Comparison of ENCODE assay signal across 14 cellular contexts in the genomic region with DNA sequence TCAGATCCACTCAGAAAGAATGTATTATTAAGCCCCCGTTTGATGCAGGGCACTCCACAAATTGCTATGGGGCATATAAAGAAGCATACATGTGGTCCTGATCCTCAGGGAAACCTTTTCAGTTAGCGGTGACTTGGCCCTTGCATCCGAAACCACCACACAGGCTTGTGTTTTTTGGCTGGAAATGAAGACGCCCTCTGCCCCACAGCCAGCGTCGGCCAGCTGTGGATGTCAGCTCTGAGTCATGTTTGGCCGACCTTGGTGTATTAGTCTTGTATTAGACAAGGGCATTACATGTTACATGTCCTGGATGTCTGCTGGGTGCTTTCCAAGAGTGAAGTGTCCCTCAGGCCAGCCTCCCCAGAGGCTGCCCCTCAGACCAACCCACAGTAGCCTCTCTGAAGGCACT.
DNase-seq lines count a peak whose midpoint lies in the region; ATAC-seq and TF ChIP-seq lines count a peak whose summit lies in the region.
"Had no signal": no experiment of that assay in that cellular context is flagged by ENCODE, and none has a peak within 500 bp of the region (broad histone marks: within the 10 kb centered on the region; RNA-seq: fewer than 3 reads in every experiment).

No MANE protein-coding gene starts in this region.

- H3K14ac ChIP-seq in neuronal stem cell (ENCODE audit: low read length) = no peak overlapping the region

- H2AFZ ChIP-seq in neuronal stem cell (ENCODE audit: low read length) = no peak overlapping the region
- H2AFZ ChIP-seq: PC-9 had no signal

- no peak overlapping the region for H2AK5ac ChIP-seq in neuronal stem cell (ENCODE audit: low read depth, low read length)

- H2BK15ac ChIP-seq in neuronal stem cell (ENCODE audit: low read length) = no peak overlapping the region

- H3K4ac ChIP-seq in neuronal stem cell (ENCODE audit: low read length) = no peak overlapping the region

- peaks cover 4% of the 10 kb centered on the region for H3K4me1 ChIP-seq in SJCRH30
- H3K4me1 ChIP-seq in neuronal stem cell (ENCODE audit: control insufficient read depth in 2 of 2, insufficient read depth in 1 of 2, low read depth in 1 of 2, low read length in 2 of 2) = peaks cover 0 to 2% of the 10 kb centered on the region in 2 donors

- no peak overlapping the region for H2BK5ac ChIP-seq in neuronal stem cell (ENCODE audit: low read length)

- H3K18ac ChIP-seq in neuronal stem cell (ENCODE audit: low read length) = peak overlapping the region; percentile 36

- H3K9ac ChIP-seq in neuronal stem cell (ENCODE audit: low read depth, low read length, poor library complexity) = no peak overlapping the region
- H3K9ac ChIP-seq: BLaER1 treated with 17β-estradiol and CSF1 and Interleukin-3, amounts not matched to agents 10 nM and 100 nM had no signal

- no peak overlapping the region for H2BK120ac ChIP-seq in neuronal stem cell (ENCODE audit: low read depth, low read length)

- H3K79me1 ChIP-seq in neuronal stem cell (ENCODE audit: low read depth, low read length) = no peaks in the 10 kb centered on the region

- no peak overlapping the region for H3K4me2 ChIP-seq in neuronal stem cell (ENCODE audit: insufficient read depth, low read length, poor library complexity, severe bottlenecking)
- H3K4me2 ChIP-seq: BLaER1 treated with 17β-estradiol and CSF1 and Interleukin-3, amounts not matched to agents 10 nM and 100 nM; PC-9 had no signal

- no peak overlapping the region for H4K8ac ChIP-seq in neuronal stem cell (ENCODE audit: low read depth, low read length)

- ATAC-seq in HG03108 (IDR thresholded peaks at IDR 0.05; ENCODE audit: unreplicated experiment) = no peak
- ATAC-seq: GM12878; stimulated activated naive B cell treated with anti-CD40 and anti-IgM and Interleukin-4, amounts not matched to agents 10 μg/mL and 1 μg/mL and 100 μg/mL, for 72 hours had no signal

- TF ChIP-seq CTCF in AG09319 (IDR thresholded peaks at IDR 0.05; ENCODE audit: low read depth, low read length) (no peak), endothelial cell (IDR thresholded peaks at IDR 0.05; ENCODE audit: unreplicated experiment) (no peak), glutamatergic neuron (IDR thresholded peaks at IDR 0.05; ENCODE audit: partially characterized antibody, unreplicated experiment) (no peak)

- no peaks in the 10 kb centered on the region for H3K36me3 ChIP-seq in SJCRH30
- H3K36me3 ChIP-seq in neuronal stem cell (replicated peaks in 1 of 2; ENCODE audit: control insufficient read depth in 2 of 2, insufficient read depth in 2 of 2, low read length in 2 of 2) = no peaks in the 10 kb centered on the region
- H3K36me3 ChIP-seq: BLaER1 treated with 17β-estradiol and CSF1 and Interleukin-3, amounts not matched to agents 10 nM and 100 nM had no signal

- H3K27ac Mint-ChIP-seq in endothelial cell (ENCODE audit: unreplicated experiment) = no peak overlapping the region
- H3K27ac Mint-ChIP-seq in glutamatergic neuron (ENCODE audit: unreplicated experiment) = no peak overlapping the region
- H3K27ac Mint-ChIP-seq: stimulated activated naive B cell treated with anti-CD40 and anti-IgM and Interleukin-4, amounts not matched to agents 10 μg/mL and 1 μg/mL and 100 μg/mL, for 72 hours had no signal

- H4K91ac ChIP-seq in neuronal stem cell (ENCODE audit: low read depth, low read length, poor library complexity) = no peak overlapping the region

- peak; percentile 57 for DNase-seq in AG09319 (ENCODE audit: extremely low read depth, low read depth)
- peak; percentile 22 to 32 for DNase-seq in SJCRH30
- peak; percentile 77 for DNase-seq in fibroblast of the conjunctiva (ENCODE audit: low read depth)
- DNase-seq in neuronal stem cell (ENCODE audit: low spot score) = no peak
- DNase-seq in endothelial cell (ENCODE audit: low spot score) = no peak
- DNase-seq in glutamatergic neuron = no peak
- no peak for DNase-seq in activated CD8-positive, alpha-beta memory T cell treated with anti-CD3 and anti-CD28 coated beads, Interleukin-2, amount 50 U/mL, for 48 hours
- DNase-seq: activated CD4-positive, alpha-beta T cell treated with anti-CD3 and anti-CD28 coated beads for 48 hours; anterior cingulate cortex; stimulated activated naive B cell treated with anti-CD40 and anti-IgM and Interleukin-4, amounts not matched to agents 10 μg/mL and 1 μg/mL and 100 μg/mL, for 72 hours had no signal

- no peak overlapping the region for H3K23ac ChIP-seq in neuronal stem cell (ENCODE audit: low read depth, low read length, poor library complexity)

- H3K4me3 Mint-ChIP-seq in endothelial cell (ENCODE audit: unreplicated experiment) = no peak overlapping the region
- H3K4me3 Mint-ChIP-seq in glutamatergic neuron (ENCODE audit: unreplicated experiment) = no peak overlapping the region
- H3K4me3 Mint-ChIP-seq: stimulated activated naive B cell treated with anti-CD40 and anti-IgM and Interleukin-4, amounts not matched to agents 10 μg/mL and 1 μg/mL and 100 μg/mL, for 72 hours had no signal

- H3K27me3 ChIP-seq in SJCRH30 (no peaks in the 10 kb centered on the region), neuronal stem cell (ENCODE audit: control insufficient read depth in 3 of 3, insufficient read depth in 3 of 3, low read depth in 1 of 3, low read length in 3 of 3) (no peaks in the 10 kb centered on the region)
- H3K27me3 ChIP-seq: BLaER1 treated with 17β-estradiol and CSF1 and Interleukin-3, amounts not matched to agents 10 nM and 100 nM had no signal

- H3K9me3 Mint-ChIP-seq in endothelial cell (ENCODE audit: unreplicated experiment) (no peaks in the 10 kb centered on the region), glutamatergic neuron (ENCODE audit: unreplicated experiment) (peaks cover 5% of the 10 kb centered on the region)
- H3K9me3 Mint-ChIP-seq: stimulated activated naive B cell treated with anti-CD40 and anti-IgM and Interleukin-4, amounts not matched to agents 10 μg/mL and 1 μg/mL and 100 μg/mL, for 72 hours had no signal

- H3K9me3 ChIP-seq in SJCRH30 (replicated peaks) = no peaks in the 10 kb centered on the region
- no peaks in the 10 kb centered on the region for H3K9me3 ChIP-seq in neuronal stem cell (replicated peaks in 1 of 2; ENCODE audit: control insufficient read depth in 2 of 2, insufficient read depth in 1 of 2, low read depth in 1 of 2, low read length in 2 of 2)
- H3K9me3 ChIP-seq: BLaER1 treated with 17β-estradiol and CSF1 and Interleukin-3, amounts not matched to agents 10 nM and 100 nM had no signal

- H3K4me3 ChIP-seq in SJCRH30 = no peak overlapping the region
- no peak overlapping the region for H3K4me3 ChIP-seq in neuronal stem cell (ENCODE audit: low read length in 2 of 2)
- H3K4me3 ChIP-seq: BLaER1 treated with 17β-estradiol and CSF1 and Interleukin-3, amounts not matched to agents 10 nM and 100 nM; GM12878; PC-9 had no signal

- no peak overlapping the region for H2BK12ac ChIP-seq in neuronal stem cell (ENCODE audit: low read length)

- H3K4me1 Mint-ChIP-seq in endothelial cell (ENCODE audit: unreplicated experiment) (peaks cover 5% of the 10 kb centered on the region), glutamatergic neuron (ENCODE audit: low read depth, unreplicated experiment) (peaks cover 25% of the 10 kb centered on the region)
- H3K4me1 Mint-ChIP-seq: stimulated activated naive B cell treated with anti-CD40 and anti-IgM and Interleukin-4, amounts not matched to agents 10 μg/mL and 1 μg/mL and 100 μg/mL, for 72 hours had no signal

- WGBS in neuronal stem cell (ENCODE audit: extremely low coverage in 2 of 2, insufficient read length in 2 of 2, insufficient replicate concordance in 1 of 2), 2 donors = no CpG with 5 or more reads among the region's 7 CpGs

- H3K27me3 Mint-ChIP-seq in endothelial cell (ENCODE audit: unreplicated experiment) (peaks cover 2% of the 10 kb centered on the region), glutamatergic neuron (ENCODE audit: unreplicated experiment) (peaks cover 6% of the 10 kb centered on the region)

- H3K36me3 Mint-ChIP-seq in endothelial cell (ENCODE audit: low read depth, unreplicated experiment) (peaks cover 9% of the 10 kb centered on the region), glutamatergic neuron (ENCODE audit: unreplicated experiment) (no peaks in the 10 kb centered on the region)
- H3K36me3 Mint-ChIP-seq: stimulated activated naive B cell treated with anti-CD40 and anti-IgM and Interleukin-4, amounts not matched to agents 10 μg/mL and 1 μg/mL and 100 μg/mL, for 72 hours had no signal

- H3K27ac ChIP-seq in SJCRH30 (no peak overlapping the region), neuronal stem cell (replicated peaks; ENCODE audit: low read length) (no peak overlapping the region)
- H3K27ac ChIP-seq: BLaER1 treated with 17β-estradiol and CSF1 and Interleukin-3, amounts not matched to agents 10 nM and 100 nM; PC-9 had no signal

Comparison
In these comparisons a context has a peak if more than half of its experiments do, and no peak if none do; other contexts are left out.
1. DNase-seq: peak in AG09319 (single experiment), SJCRH30 (2 of 2) and fibroblast of the conjunctiva (single experiment); none in neuronal stem cell (single experiment), endothelial cell (single experiment), glutamatergic neuron (single experiment) and activated CD8-positive, alpha-beta memory T cell treated with anti-CD3 and anti-CD28 coated beads, Interleukin-2, amount 50 U/mL, for 48 hours (single experiment).